Comparison of ENCODE assay signal across 8 cellular contexts in the genomic region with DNA sequence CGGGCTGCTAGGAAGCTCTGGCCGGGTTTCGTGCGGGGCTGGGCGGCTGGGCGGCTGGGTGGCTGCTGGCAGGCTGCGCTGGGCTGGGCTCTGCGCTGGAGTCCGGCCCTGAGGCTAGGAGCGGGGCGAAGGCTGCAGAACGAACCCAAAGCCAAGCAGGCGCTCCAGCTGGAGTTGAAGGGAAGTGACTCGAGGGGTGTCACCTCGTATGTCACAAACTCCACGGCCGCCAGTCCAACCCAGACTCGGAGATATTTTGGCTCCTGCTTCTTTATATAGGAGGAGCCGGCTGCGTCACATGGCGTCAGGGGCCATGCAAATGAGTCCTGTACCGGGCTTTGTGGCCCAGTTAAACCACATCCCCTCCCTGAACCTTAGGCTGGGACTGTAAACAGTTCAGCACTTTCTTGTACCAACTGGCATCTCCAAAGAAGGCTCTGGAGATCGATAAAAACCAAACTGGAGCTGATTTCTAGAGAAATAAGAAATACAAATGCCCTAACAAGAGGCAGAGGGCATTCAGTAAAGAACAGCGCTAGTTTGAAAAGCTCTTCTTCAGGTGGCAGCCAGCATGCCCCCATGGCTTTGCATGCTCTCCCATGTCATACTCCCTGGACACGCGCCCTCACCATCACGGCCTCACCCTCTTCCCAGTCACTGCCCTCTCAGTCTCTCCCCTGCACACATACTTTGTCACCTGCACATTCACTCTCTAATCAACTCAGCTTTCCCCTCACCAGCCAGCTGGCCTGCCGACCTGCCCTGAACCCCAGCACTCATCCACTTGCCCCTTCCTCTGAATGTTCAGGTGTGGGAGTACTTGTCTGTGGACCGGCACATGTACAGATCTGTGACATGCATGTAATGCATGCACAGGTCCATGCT. TPM values are rescaled to one million over a fixed set of nuclear protein-coding genes. Genes with fewer than 3 reads are reported as not detected.
DNase-seq lines count a peak whose midpoint lies in the region; ATAC-seq and TF ChIP-seq lines count a peak whose summit lies in the region.

No MANE protein-coding gene starts in this region.

- H3K27me3 ChIP-seq in Peyer's patch, result no peaks in the 10 kb centered on the region
- peaks cover 4% of the 10 kb centered on the region for H3K27me3 ChIP-seq in fibroblast of lung (ENCODE audit: control insufficient read depth, insufficient read depth, low read length)

- TF ChIP-seq POLR2A in GM18951 (IDR thresholded peaks at IDR 0.05; ENCODE audit: extremely low read depth, insufficient read depth, insufficient read length), result peak; percentile 98
- TF ChIP-seq POLR2A in Peyer's patch (IDR thresholded peaks at IDR 0.05), result peak; percentile 99 to 100

- H3K27ac Mint-ChIP-seq in natural killer cell, result peak overlapping the region; percentile 99

- intact Hi-C loops in natural killer cell (cut with micrococcal nuclease), result loop anchor here (2.0 to 5.0 kb wide), 2 partner anchors 26 to 60 kb away; no protein-coding TSS in a partner anchor

- no peak overlapping the region for H2AFZ ChIP-seq in fibroblast of lung (ENCODE audit: low read length)

- H3K4me2 ChIP-seq in fibroblast of lung (ENCODE audit: extremely low read depth, insufficient read depth, low read length), result peak overlapping the region; percentile 78

- peak; percentile 85 for DNase-seq in Ammon's horn (ENCODE audit: low spot score)
- DNase-seq in Peyer's patch, result peak; percentile 87 to 97 (median 94)
- peak; percentile 73 for DNase-seq in activated T-helper 1 cell treated with anti-CD3 and anti-CD28 coated beads, Interleukin-2, amount 50 U/mL, for 16 hours (ENCODE audit: low read depth in 1 of 2, low spot score in 1 of 2)
- peak; percentile 76 to 91 for DNase-seq in fibroblast of lung (ENCODE audit: low read depth in 2 of 2)
- peak; percentile 87 for DNase-seq in natural killer cell
- peak; percentile 79 for DNase-seq in stimulated activated naive CD4-positive, alpha-beta T cell treated with Interleukin-2 at 50 U/mL for 16 hours (lab: John Stamatoyannopoulos, UW)

- H3K27me3 Mint-ChIP-seq in natural killer cell (ENCODE audit: low read depth in 2 of 2), result peaks cover 3 to 8% of the 10 kb centered on the region in 2 donors

- no peaks in the 10 kb centered on the region for H4K20me1 ChIP-seq in fibroblast of lung (ENCODE audit: control insufficient read depth, extremely low read depth, insufficient read depth, low read length)

- peaks cover 0 to 7% (median 2%) of the 10 kb centered on the region in 4 donors for H3K4me1 ChIP-seq in Peyer's patch
- H3K4me1 ChIP-seq in fibroblast of lung (ENCODE audit: control insufficient read depth, extremely low read depth, insufficient read depth, low read length), result no peaks in the 10 kb centered on the region

- H3K36me3 ChIP-seq in Peyer's patch (peaks cover 0 to 31% (median 0%) of the 10 kb centered on the region in 3 donors), fibroblast of lung (ENCODE audit: control insufficient read depth, insufficient read depth, low read length) (no peaks in the 10 kb centered on the region)

- ATAC-seq in HG03139 (IDR thresholded peaks at IDR 0.05; ENCODE audit: unreplicated experiment), result peak; percentile 79
- peak; percentile 58 to 85 (median 80) for ATAC-seq in natural killer cell

- peaks cover 45 to 51% of the 10 kb centered on the region in 2 donors for H3K4me1 Mint-ChIP-seq in natural killer cell

- no peaks in the 10 kb centered on the region for H3K79me2 ChIP-seq in fibroblast of lung (ENCODE audit: control insufficient read depth, insufficient read depth, low read length)

- H3K9me3 Mint-ChIP-seq in natural killer cell, result no peaks in the 10 kb centered on the region

- peak overlapping the region; percentile 97 for H3K4me3 Mint-ChIP-seq in natural killer cell

- H3K9ac ChIP-seq in fibroblast of lung (ENCODE audit: insufficient read depth, low read length), result peak overlapping the region; percentile 84

- H3K4me3 ChIP-seq in Peyer's patch, result peak overlapping the region; percentile 70 to 89 (median 85)
- peak overlapping the region; percentile 22 to 74 (median 52) for H3K4me3 ChIP-seq in fibroblast of lung (replicated peaks in 1 of 4; ENCODE audit: control extremely low read depth in 1 of 4, insufficient read depth in 1 of 4, low read depth in 3 of 4, low read length in 4 of 4)

- in situ Hi-C loops in GM18951 (cut with MboI; ENCODE audit: low sequenced_read_pairs, unreplicated experiment), result no loop called here

- H3K27ac ChIP-seq in Peyer's patch (peak overlapping the region; percentile 94 to 98 (median 98)), fibroblast of lung (ENCODE audit: insufficient read depth, low read length) (peak overlapping the region; percentile 82)

- no peaks in the 10 kb centered on the region for H3K36me3 Mint-ChIP-seq in natural killer cell

- TF ChIP-seq CTCF in Peyer's patch (IDR thresholded peaks at IDR 0.05), result no peak
- TF ChIP-seq CTCF in fibroblast of lung (conservative IDR thresholded peaks at IDR 0.05 in 1 of 2, IDR thresholded peaks at IDR 0.05 in 1 of 2; ENCODE audit: low read depth in 1 of 2, low read length in 2 of 2), result no peak
- TF ChIP-seq CTCF in natural killer cell (IDR thresholded peaks at IDR 0.05), result no peak

- no peaks in the 10 kb centered on the region for H3K9me3 ChIP-seq in Peyer's patch
- no peaks in the 10 kb centered on the region for H3K9me3 ChIP-seq in fibroblast of lung (ENCODE audit: control insufficient read depth, insufficient read depth, low read depth, low read length)

RNA-seq across cellular contexts. Expression of gene TSC22D3, which starts 58.5 kb away (rescaled TPM):
- total RNA-seq in Peyer's patch (1,000 to 10,000 TPM in 1 of 4 donors, 100 to 1,000 TPM in 3; 185 to 1,146 (median 313) TPM), fibroblast of lung (32.4 and 51.5 TPM in 2 replicates), natural killer cell (1,000 to 10,000 TPM in 2 of 3 donors, 100 to 1,000 TPM in 1; 895 to 1,800 (median 1,053) TPM)
- 9.7 and 24.2 TPM in 2 replicates for polyA plus RNA-seq in fibroblast of lung
- 6.5 and 16.0 TPM in 2 replicates for polyA plus RNA-seq in fibroblast of lung (2012)
- polyA minus RNA-seq in fibroblast of lung (ENCODE audit: low replicate concordance), result 4.8 and 6.7 TPM in 2 replicates

Comparison
In these comparisons a context has a peak if more than half of its experiments do, and no peak if none do; other contexts are left out.
1. Peak in every context shown above with its lines: DNase-seq, ATAC-seq, H3K4me3 ChIP-seq and H3K27ac ChIP-seq.